ENCODE assay signal across 25 cellular contexts in the genomic region with DNA sequence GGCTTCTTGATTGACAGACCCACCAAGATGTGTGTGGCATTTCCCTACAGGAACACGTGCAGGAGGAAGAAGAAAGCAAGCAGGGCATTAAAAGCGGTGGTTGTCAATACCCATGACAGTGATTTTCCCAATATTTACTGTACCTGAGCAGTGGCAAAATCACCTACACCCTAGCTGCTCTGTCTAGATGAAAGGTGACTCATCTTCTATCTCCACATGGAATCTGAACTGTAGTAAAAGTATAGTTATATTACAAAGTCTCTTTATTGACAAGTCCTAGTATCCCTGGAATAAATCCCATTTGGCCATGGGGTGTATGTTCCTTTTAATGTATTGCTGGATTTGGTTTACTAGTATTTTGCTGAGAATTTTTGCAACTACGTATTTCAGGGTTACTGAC.
"Had no signal": no experiment of that assay in that cellular context is flagged by ENCODE, and none has a peak within 500 bp of the region (broad histone marks: within the 10 kb centered on the region; RNA-seq: fewer than 3 reads in every experiment).

No MANE protein-coding gene starts in this region.

- ATAC-seq: K562, Panc1, Right ventricle myocardium inferior, SK-N-SH treated with all-trans-retinoic acid at 6 μM for 48 hours had no signal

- H3K36me3 ChIP-seq: MG63 had no signal

- H3K27me3 Mint-ChIP-seq: IgD-negative memory B cell had no signal

- H3K4me1 ChIP-seq: SJCRH30 had no signal

- H3K9me3 ChIP-seq: MG63, SJCRH30 had no signal

- H3K4me3 ChIP-seq: K562, MG63, SJCRH30 had no signal

- H3K27ac ChIP-seq: HL-60, KMS-11, RWPE1, SJCRH30 had no signal

- H3K4me3 Mint-ChIP-seq: IgD-negative memory B cell had no signal

- H3K4me2 ChIP-seq: KMS-11 had no signal

- H3K27ac Mint-ChIP-seq: IgD-negative memory B cell had no signal

- H3K9ac ChIP-seq: KMS-11 had no signal

- DNase-seq: Kasumi-1, MG63, NCI-H1092, NCI-H1105 treated with DMSO at 0.1 percent for 48 hours, NCI-H1417 treated with DMSO at 0.1 percent for 48 hours, NCI-H146, NCI-H1694 treated with DMSO at 0.1 percent for 48 hours, NCI-H1930, NCI-H2081, NCI-H2107, NCI-H2227 treated with DMSO at 0.1 percent for 48 hours, NCI-H524, NCI-H526 treated with DMSO at 0.1 percent for 48 hours, NCI-H748 treated with DMSO at 0.1 percent for 48 hours, SHP77 treated with DMSO at 0.1 percent for 48 hours, SJCRH30 had no signal

- H3K27me3 ChIP-seq: MG63, SJCRH30 had no signal

- FAIRE-seq: HTR-8/SVneo, K562 had no signal

- H3K4me1 Mint-ChIP-seq: IgD-negative memory B cell had no signal

- H3K36me3 Mint-ChIP-seq: IgD-negative memory B cell had no signal
